8 cellular contexts compared by ENCODE assay signal in genomic region chr15:88894348-88894818, GRCh38. TPM values are rescaled to one million over a fixed set of nuclear protein-coding genes. Genes with fewer than 3 reads are reported as not detected.
DNase-seq lines count a peak whose midpoint lies in the region; ATAC-seq, FAIRE-seq and TF ChIP-seq lines count a peak whose summit lies in the region.

No MANE protein-coding gene starts in this region.

- H2AK5ac ChIP-seq in H1 (ENCODE audit: low read depth, low read length), result no peak overlapping the region

- no peak overlapping the region for H2AFZ ChIP-seq in H1 (ENCODE audit: low read length)

- peak; percentile 54 for ATAC-seq in GM19035 (IDR thresholded peaks at IDR 0.05; ENCODE audit: unreplicated experiment)

- H3K23me2 ChIP-seq in H1 (ENCODE audit: low read depth, low read length), result peaks cover 11% of the 10 kb centered on the region; the same call in 1 of the 2 replicates

- peak overlapping the region; percentile 62; the same call in 1 of the 2 replicates for H3K18ac ChIP-seq in H1 (ENCODE audit: extremely low read depth, low read length)

- peak overlapping the region; percentile 39 to 82 for H3K4me2 ChIP-seq in H1 (ENCODE audit: insufficient read depth in 1 of 2, low read depth in 2 of 2, low read length in 2 of 2)

- H4K8ac ChIP-seq in H1 (ENCODE audit: extremely low read depth, insufficient read depth, low read length), result no peak overlapping the region

- peaks cover 0 to 10% of the 10 kb centered on the region in 2 experiments for H4K20me1 ChIP-seq in H1 (replicated peaks in 1 of 2; ENCODE audit: control insufficient read depth in 1 of 2, insufficient read depth in 2 of 2, low read length in 2 of 2)

- H3K9me3 Mint-ChIP-seq in nephron progenitor cell, result no peaks in the 10 kb centered on the region

- H3K14ac ChIP-seq in H1 (ENCODE audit: insufficient read length), result no peak overlapping the region

- H3K4me3 Mint-ChIP-seq in nephron progenitor cell, result peak overlapping the region; percentile 81

- DNase-seq in 8988T (peak; percentile 51), M059J (ENCODE audit: low read depth) (peak; percentile 33), H1 (ENCODE audit: low read depth in 1 of 2, low spot score in 2 of 2) (peak in 1 of 2 experiments; percentile 95), nephron progenitor cell (peak; percentile 80), testis (peak; percentile 69), MG63 (no peak)
- peak; percentile 79 to 84 for DNase-seq in activated CD8-positive, alpha-beta memory T cell treated with anti-CD3 and anti-CD28 coated beads for 1 hour (ENCODE audit: extremely low read depth in 1 of 2, low read depth in 1 of 2)

- TF ChIP-seq POLR2A in H1 (IDR thresholded peaks at IDR 0.05; ENCODE audit: control extremely low read depth in 1 of 2, low read depth in 2 of 2, low read length in 2 of 2) (peak in 1 of 2 experiments; percentile 52; a peak in 1 of 3 replicates), testis (IDR thresholded peaks at IDR 0.05) (no peak)

- H3K23ac ChIP-seq in H1 (ENCODE audit: insufficient read length), result no peak overlapping the region

- peak overlapping the region; percentile 40 to 84 (median 68) for H3K4me3 ChIP-seq in H1 (ENCODE audit: extremely low read depth in 1 of 4, insufficient read depth in 2 of 4, low read depth in 3 of 4, low read length in 4 of 4)
- peak overlapping the region; percentile 43 to 45 for H3K4me3 ChIP-seq in testis
- no peak overlapping the region for H3K4me3 ChIP-seq in MG63

- no peak overlapping the region for H2BK5ac ChIP-seq in H1 (ENCODE audit: low read depth, low read length)

- peaks cover 7% of the 10 kb centered on the region for H3K27me3 Mint-ChIP-seq in nephron progenitor cell (ENCODE audit: low read depth, poor library complexity)

- no peak overlapping the region for H4K91ac ChIP-seq in H1 (replicated peaks; ENCODE audit: insufficient read length, low read length)

- H3K4me1 Mint-ChIP-seq in nephron progenitor cell, result peaks cover 38% of the 10 kb centered on the region

- no peak for TF ChIP-seq EP300 in H1 (IDR thresholded peaks at IDR 0.05; ENCODE audit: borderline replicate concordance in 1 of 2, low read depth in 2 of 2, low read length in 2 of 2)

- H4K5ac ChIP-seq in H1 (ENCODE audit: insufficient read length, low read depth, low read length), result no peak overlapping the region

- no peak overlapping the region for H3K56ac ChIP-seq in H1 (replicated peaks; ENCODE audit: insufficient read length, low read depth, low read length)

- no peak overlapping the region for H2BK120ac ChIP-seq in H1 (replicated peaks; ENCODE audit: low read depth, low read length)

- intact Hi-C loops in testis (cut with DNase I; ENCODE audit: low total_unique reads), result no loop called here

- H3K9me3 ChIP-seq in H1 (ENCODE audit: insufficient read depth in 2 of 2, low read depth in 1 of 2, low read length in 1 of 2) (no peaks in the 10 kb centered on the region; a peak in 1 of 4 replicates), testis (no peaks in the 10 kb centered on the region), MG63 (no peaks in the 10 kb centered on the region)

- POLR2A ChIA-PET in H1 (lab: Charles Lee; ENCODE audit: partially characterized antibody), result interaction anchor here (0.8 to 27.2 kb wide), 13 partner anchors 12 to 277 kb away, joined by 3 to 607 read pairs (median 6); partner anchors contain the start of genes ABHD2 and MFGE8

- WGBS in H1 (ENCODE audit: extremely low coverage in 1 of 2, insufficient coverage in 1 of 2, insufficient read length in 1 of 2, insufficient replicate concordance in 2 of 2, low coverage in 1 of 2, low lambda C conversion rate in 2 of 2, missing lambda C conversion rate in 1 of 2), 2 experiments, result 1% methylated on average over 22 of the region's 23 CpGs; no CpG with 5 or more reads in 1 of the 2 experiments
- WGBS in testis, 2 donors, result 2 to 11% methylated on average over 8 to 23 of the region's 23 CpGs

- no peak overlapping the region for H2BK12ac ChIP-seq in H1 (ENCODE audit: low read depth, low read length)

- peak; percentile 90 to 92 for TF ChIP-seq RAD21 in H1 (IDR thresholded peaks at IDR 0.05 in 1 of 2, conservative IDR thresholded peaks at IDR 0.05 in 1 of 2; ENCODE audit: low read depth in 2 of 2, low read length in 2 of 2)

- H2BK15ac ChIP-seq in H1 (ENCODE audit: low read length), result no peak overlapping the region

- peaks cover 7% of the 10 kb centered on the region for H3K36me3 Mint-ChIP-seq in nephron progenitor cell (ENCODE audit: low read depth)

- H3K4me1 ChIP-seq in H1 (replicated peaks in 1 of 4; ENCODE audit: control insufficient read depth in 3 of 4, insufficient read depth in 4 of 4, low read length in 3 of 4) (peaks cover 0 to 28% (median 20%) of the 10 kb centered on the region in 4 experiments; a peak in 6 of 7 replicates), testis (peaks cover 15% of the 10 kb centered on the region)

- H3K27me3 ChIP-seq in H1 (replicated peaks in 1 of 4; ENCODE audit: control insufficient read depth in 3 of 4, extremely low read depth in 1 of 4, insufficient read depth in 3 of 4, low read length in 3 of 4), result no peaks in the 10 kb centered on the region
- no peaks in the 10 kb centered on the region for H3K27me3 ChIP-seq in testis
- H3K27me3 ChIP-seq in MG63, result 0 out of 2 replicates have a peak, but pooled peaks cover 4% of the 10 kb centered on the region

- no peak overlapping the region for H2BK20ac ChIP-seq in H1 (ENCODE audit: low read length)

- H3K27ac ChIP-seq in H1 (ENCODE audit: low read depth, low read length) (no peak overlapping the region), testis (no peak overlapping the region)

- peaks cover 5 to 18% (median 10%) of the 10 kb centered on the region in 4 experiments; a peak in 5 of 8 replicates for H3K36me3 ChIP-seq in H1 (ENCODE audit: control insufficient read depth in 2 of 4, insufficient read depth in 4 of 4, low read length in 3 of 4)
- H3K36me3 ChIP-seq in testis (ENCODE audit: low read depth, missing control alignments), result no peaks in the 10 kb centered on the region
- no peaks in the 10 kb centered on the region; the same call in 1 of the 2 replicates for H3K36me3 ChIP-seq in MG63

- H3K9ac ChIP-seq in H1 (replicated peaks in 1 of 4; ENCODE audit: extremely low read depth in 1 of 4, low read depth in 3 of 4, low read length in 3 of 4), result peak overlapping the region in 2 of 4 experiments; percentile 28 to 38; a peak in 2 of 7 replicates

- CTCF ChIA-PET in H1 (lab: Charles Lee; ENCODE audit: partially characterized antibody), result interaction anchor here (0.5 to 10.4 kb wide), 15 partner anchors 9 to 459 kb away, joined by 3 to 95 read pairs (median 5); partner anchors contain the start of gene MFGE8

- peak; percentile 90 for FAIRE-seq in H1 (lab: Jason Lieb, UNC)

- H3K79me1 ChIP-seq in H1 (ENCODE audit: low read depth, low read length), result no peaks in the 10 kb centered on the region

- TF ChIP-seq CTCF in H1 (IDR thresholded peaks at IDR 0.05; ENCODE audit: control extremely low read depth in 1 of 3, insufficient read depth in 1 of 3, low read depth in 1 of 3, low read length in 3 of 3) (peak; percentile 90 to 99 (median 98)), nephron progenitor cell (IDR thresholded peaks at IDR 0.05) (peak; percentile 78), testis (IDR thresholded peaks at IDR 0.05) (peak in 2 of 3 experiments; percentile 35 to 40)

- H3K79me2 ChIP-seq in H1 (ENCODE audit: control insufficient read depth in 1 of 2, insufficient read depth in 2 of 2, low read length in 2 of 2), result peaks cover 0 to 7% of the 10 kb centered on the region in 2 experiments; a peak in 1 of 4 replicates

- H3K27ac Mint-ChIP-seq in nephron progenitor cell, result no peak overlapping the region

- no peak overlapping the region for H3K4ac ChIP-seq in H1 (replicated peaks; ENCODE audit: insufficient read length, low read depth, low read length)

TF ChIP-seq in H1, 55 proteins besides CTCF, POLR2A, EP300 and RAD21 (continues in another document):
- peak; percentile 21 for TF ChIP-seq ASH2L (IDR thresholded peaks at IDR 0.05; ENCODE audit: low read length)
- no peak for TF ChIP-seq TBP (IDR thresholded peaks at IDR 0.05; ENCODE audit: low read depth, low read length)
- TF ChIP-seq CBX5 (IDR thresholded peaks at IDR 0.05; ENCODE audit: low read depth, low read length), result no peak
- TF ChIP-seq SIX5 (IDR thresholded peaks at IDR 0.05; ENCODE audit: low read depth, low read length), result no peak
- TF ChIP-seq CTBP2 (IDR thresholded peaks at IDR 0.05; ENCODE audit: borderline replicate concordance, insufficient read depth, insufficient read length, low read length), result no peak
- no peak for TF ChIP-seq CHD2 (IDR thresholded peaks at IDR 0.05; ENCODE audit: low read length)
- TF ChIP-seq SP1 (IDR thresholded peaks at IDR 0.05; ENCODE audit: low read depth, low read length), result no peak
- TF ChIP-seq JUN (IDR thresholded peaks at IDR 0.05; ENCODE audit: low read depth, low read length), result no peak

RNA-seq across cellular contexts. Expression of gene HAPLN3, which starts 1.0 kb away (rescaled TPM):
- 2.2 and 3.2 TPM in 2 replicates for total RNA-seq in M059J (2014; rRNA removed; shearing (Covaris generic))
- total RNA-seq in H1 (2021; fragmentation: NEBNext Ultra II Directional; extraction: Animal tissue kit (Norgen Biotek cat#: 25700)), result 76.2 and 80.9 TPM in 2 replicates
- 79.7 and 115 TPM in 2 replicates for polyA plus RNA-seq in H1 (2011; rRNA removed)
- polyA plus RNA-seq in H1 (2011; cell fraction: cytosol; rRNA removed), result 102 TPM
- polyA plus RNA-seq in H1 (2011; cell fraction: nucleus; rRNA removed), result 143 TPM
- 49.1 to 81.6 TPM (median 72.4 TPM) in 4 replicates for polyA plus RNA-seq in H1 (2012, experiment 1 of 2)
- polyA plus RNA-seq in H1 (2012, experiment 2 of 2), result 68.3 TPM
- polyA plus RNA-seq in H1 (2013, experiment 1 of 2), result 61.1 TPM
- 63.9 TPM for polyA plus RNA-seq in H1 (2013, experiment 2 of 2)
- 17.3 and 31.2 TPM in 2 replicates for polyA minus RNA-seq in H1 (2011; rRNA and poly(A)+ RNA removed)
- polyA minus RNA-seq in H1 (2011; cell fraction: cytosol; rRNA and poly(A)+ RNA removed), result 40.7 TPM
- 26.8 TPM for polyA minus RNA-seq in H1 (2011; cell fraction: nucleus; rRNA and poly(A)+ RNA removed)
- 1 to 10 TPM; 4.8 to 5.0 TPM for total RNA-seq in testis
- 5.6 TPM for polyA plus RNA-seq in testis (ENCODE audit: insufficient read depth, low read depth, low replicate concordance)
- total RNA-seq in MG63 (2014; rRNA removed; shearing (Covaris generic); ENCODE audit: low replicate concordance), result 0.47 and 1.7 TPM in 2 replicates

RNA-seq across cellular contexts. Expression of gene MFGE8, which starts 18.8 kb away (rescaled TPM):
- 83.4 and 99.0 TPM in 2 replicates for total RNA-seq in M059J (2014; rRNA removed; shearing (Covaris generic))
- total RNA-seq in H1 (2021; fragmentation: NEBNext Ultra II Directional; extraction: Animal tissue kit (Norgen Biotek cat#: 25700)), result 1,211 and 1,237 TPM in 2 replicates
- polyA plus RNA-seq in H1 (2011; rRNA removed) (2,117 and 2,643 TPM in 2 replicates), testis (ENCODE audit: insufficient read depth, low read depth, low replicate concordance) (137 TPM)
- 1,895 TPM for polyA plus RNA-seq in H1 (2011; cell fraction: cytosol; rRNA removed)
- 4,441 TPM for polyA plus RNA-seq in H1 (2011; cell fraction: nucleus; rRNA removed)
- 1,613 to 2,038 TPM (median 1,926 TPM) in 4 replicates for polyA plus RNA-seq in H1 (2012, experiment 1 of 2)
- polyA plus RNA-seq in H1 (2012, experiment 2 of 2), result 1,448 TPM
- 955 TPM for polyA plus RNA-seq in H1 (2013, experiment 1 of 2)
- polyA plus RNA-seq in H1 (2013, experiment 2 of 2), result 930 TPM
- 1,165 and 1,269 TPM in 2 replicates for polyA minus RNA-seq in H1 (2011; rRNA and poly(A)+ RNA removed)
- 1,023 TPM for polyA minus RNA-seq in H1 (2011; cell fraction: cytosol; rRNA and poly(A)+ RNA removed)
- polyA minus RNA-seq in H1 (2011; cell fraction: nucleus; rRNA and poly(A)+ RNA removed), result 1,091 TPM
- total RNA-seq in testis, result 100 to 1,000 TPM; 163 to 260 TPM
- 29.5 and 33.5 TPM in 2 replicates for total RNA-seq in MG63 (2014; rRNA removed; shearing (Covaris generic); ENCODE audit: low replicate concordance)

Comparison
In these comparisons a context has a peak if more than half of its experiments do, and no peak if none do; other contexts are left out.
1. CTCF ChIP-seq: peak in every context shown above with its lines; median percentile 98 in H1; 78 in nephron progenitor cell; 38 in testis.
2. RNA of gene HAPLN3, which starts 1.0 kb away (total RNA-seq): 76.2 to 80.9 TPM in H1; 4.8 to 5.0 TPM in testis, 2.2 to 3.2 TPM in M059J and 0.47 to 1.7 TPM in MG63; every median in the first group is over 10 times any median in the second.